ENCODE assay signal across 1 cellular context in the genomic region with DNA sequence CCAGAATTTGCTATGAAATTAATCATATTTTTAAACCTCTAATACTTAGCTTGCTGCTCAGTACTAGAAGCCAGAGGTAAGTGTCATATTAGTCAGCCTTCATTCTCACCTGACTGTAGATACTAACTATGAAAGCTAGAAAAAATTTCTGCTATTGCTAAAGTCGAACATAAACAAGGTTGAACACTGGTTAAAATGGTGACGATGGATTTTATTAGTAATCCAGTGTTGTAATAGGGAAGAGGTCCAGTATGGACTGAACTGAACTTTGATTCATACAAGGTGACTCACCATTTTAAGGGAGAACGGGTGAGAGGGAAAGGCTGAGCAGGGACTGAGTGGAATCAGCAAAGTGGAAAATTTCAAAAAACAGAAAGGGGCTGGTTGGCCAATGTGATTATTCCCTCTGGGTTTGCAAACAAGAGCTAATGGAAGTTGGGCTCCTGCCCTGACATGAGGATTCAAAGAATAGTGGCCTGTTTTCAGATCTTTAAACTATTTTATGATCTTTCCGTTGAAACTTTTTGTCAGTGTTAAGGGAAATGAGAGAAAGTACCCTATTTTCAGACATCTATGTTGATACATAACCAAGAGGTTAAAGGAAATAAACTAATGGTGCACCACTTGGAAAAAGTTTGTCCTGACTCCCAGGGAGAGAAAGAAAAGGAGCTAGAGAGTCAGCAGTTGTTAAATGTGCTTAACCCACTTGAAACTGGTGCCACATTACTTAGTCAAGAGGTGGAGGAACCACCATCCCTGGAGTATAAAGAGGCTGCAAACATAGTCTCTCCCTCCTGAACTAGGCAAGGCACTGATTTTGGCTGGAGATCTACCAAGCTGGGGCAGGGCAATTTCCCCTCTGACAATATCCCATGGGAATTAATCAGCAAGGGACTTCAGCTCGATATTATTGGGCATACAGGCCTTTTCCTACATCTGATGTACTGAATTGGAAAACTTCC.
A peak's percentile ranks its signal among the peaks of the same experiment; 100 is the strongest.
TF ChIP-seq lines count a peak whose summit lies in the region.

No MANE protein-coding gene starts in this region.

TF ChIP-seq in HepG2, 621 proteins besides CTCF, POLR2A, EP300 and RAD21 (continued from another document and continues in another):
- TF ChIP-seq, protein P1, sequence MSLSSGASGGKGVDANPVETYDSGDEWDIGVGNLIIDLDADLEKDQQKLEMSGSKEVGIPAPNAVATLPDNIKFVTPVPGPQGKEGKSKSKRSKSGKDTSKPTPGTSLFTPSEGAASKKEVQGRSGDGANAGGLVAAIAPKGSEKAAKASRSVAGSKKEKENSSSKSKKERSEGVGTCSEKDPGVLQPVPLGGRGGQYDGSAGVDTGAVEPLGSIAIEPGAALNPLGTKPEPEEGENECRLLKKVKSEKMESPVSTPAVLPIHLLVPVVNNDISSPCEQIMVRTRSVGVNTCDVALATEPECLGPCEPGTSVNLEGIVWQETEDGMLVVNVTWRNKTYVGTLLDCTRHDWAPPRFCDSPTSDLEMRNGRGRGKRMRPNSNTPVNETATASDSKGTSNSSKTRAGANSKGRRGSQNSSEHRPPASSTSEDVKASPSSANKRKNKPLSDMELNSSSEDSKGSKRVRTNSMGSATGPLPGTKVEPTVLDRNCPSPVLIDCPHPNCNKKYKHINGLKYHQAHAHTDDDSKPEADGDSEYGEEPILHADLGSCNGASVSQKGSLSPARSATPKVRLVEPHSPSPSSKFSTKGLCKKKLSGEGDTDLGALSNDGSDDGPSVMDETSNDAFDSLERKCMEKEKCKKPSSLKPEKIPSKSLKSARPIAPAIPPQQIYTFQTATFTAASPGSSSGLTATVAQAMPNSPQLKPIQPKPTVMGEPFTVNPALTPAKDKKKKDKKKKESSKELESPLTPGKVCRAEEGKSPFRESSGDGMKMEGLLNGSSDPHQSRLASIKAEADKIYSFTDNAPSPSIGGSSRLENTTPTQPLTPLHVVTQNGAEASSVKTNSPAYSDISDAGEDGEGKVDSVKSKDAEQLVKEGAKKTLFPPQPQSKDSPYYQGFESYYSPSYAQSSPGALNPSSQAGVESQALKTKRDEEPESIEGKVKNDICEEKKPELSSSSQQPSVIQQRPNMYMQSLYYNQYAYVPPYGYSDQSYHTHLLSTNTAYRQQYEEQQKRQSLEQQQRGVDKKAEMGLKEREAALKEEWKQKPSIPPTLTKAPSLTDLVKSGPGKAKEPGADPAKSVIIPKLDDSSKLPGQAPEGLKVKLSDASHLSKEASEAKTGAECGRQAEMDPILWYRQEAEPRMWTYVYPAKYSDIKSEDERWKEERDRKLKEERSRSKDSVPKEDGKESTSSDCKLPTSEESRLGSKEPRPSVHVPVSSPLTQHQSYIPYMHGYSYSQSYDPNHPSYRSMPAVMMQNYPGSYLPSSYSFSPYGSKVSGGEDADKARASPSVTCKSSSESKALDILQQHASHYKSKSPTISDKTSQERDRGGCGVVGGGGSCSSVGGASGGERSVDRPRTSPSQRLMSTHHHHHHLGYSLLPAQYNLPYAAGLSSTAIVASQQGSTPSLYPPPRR (CRISPR knock-in tag; IDR thresholded peaks at IDR 0.05; ENCODE audit: borderline replicate concordance): peak; percentile 68; the same call in 1 of the 2 replicates
- no peak for TF ChIP-seq AKAP8 (CRISPR knock-in tag; IDR thresholded peaks at IDR 0.05)
- TF ChIP-seq, protein P2, sequence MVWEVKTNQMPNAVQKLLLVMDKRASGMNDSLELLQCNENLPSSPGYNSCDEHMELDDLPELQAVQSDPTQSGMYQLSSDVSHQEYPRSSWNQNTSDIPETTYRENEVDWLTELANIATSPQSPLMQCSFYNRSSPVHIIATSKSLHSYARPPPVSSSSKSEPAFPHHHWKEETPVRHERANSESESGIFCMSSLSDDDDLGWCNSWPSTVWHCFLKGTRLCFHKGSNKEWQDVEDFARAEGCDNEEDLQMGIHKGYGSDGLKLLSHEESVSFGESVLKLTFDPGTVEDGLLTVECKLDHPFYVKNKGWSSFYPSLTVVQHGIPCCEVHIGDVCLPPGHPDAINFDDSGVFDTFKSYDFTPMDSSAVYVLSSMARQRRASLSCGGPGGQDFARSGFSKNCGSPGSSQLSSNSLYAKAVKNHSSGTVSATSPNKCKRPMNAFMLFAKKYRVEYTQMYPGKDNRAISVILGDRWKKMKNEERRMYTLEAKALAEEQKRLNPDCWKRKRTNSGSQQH (CRISPR knock-in tag; IDR thresholded peaks at IDR 0.05; ENCODE audit: low read depth): no peak
- peak; percentile 67; the same call in 1 of the 2 replicates for TF ChIP-seq THAP11 (CRISPR knock-in tag; IDR thresholded peaks at IDR 0.05)
- TF ChIP-seq, protein P3, sequence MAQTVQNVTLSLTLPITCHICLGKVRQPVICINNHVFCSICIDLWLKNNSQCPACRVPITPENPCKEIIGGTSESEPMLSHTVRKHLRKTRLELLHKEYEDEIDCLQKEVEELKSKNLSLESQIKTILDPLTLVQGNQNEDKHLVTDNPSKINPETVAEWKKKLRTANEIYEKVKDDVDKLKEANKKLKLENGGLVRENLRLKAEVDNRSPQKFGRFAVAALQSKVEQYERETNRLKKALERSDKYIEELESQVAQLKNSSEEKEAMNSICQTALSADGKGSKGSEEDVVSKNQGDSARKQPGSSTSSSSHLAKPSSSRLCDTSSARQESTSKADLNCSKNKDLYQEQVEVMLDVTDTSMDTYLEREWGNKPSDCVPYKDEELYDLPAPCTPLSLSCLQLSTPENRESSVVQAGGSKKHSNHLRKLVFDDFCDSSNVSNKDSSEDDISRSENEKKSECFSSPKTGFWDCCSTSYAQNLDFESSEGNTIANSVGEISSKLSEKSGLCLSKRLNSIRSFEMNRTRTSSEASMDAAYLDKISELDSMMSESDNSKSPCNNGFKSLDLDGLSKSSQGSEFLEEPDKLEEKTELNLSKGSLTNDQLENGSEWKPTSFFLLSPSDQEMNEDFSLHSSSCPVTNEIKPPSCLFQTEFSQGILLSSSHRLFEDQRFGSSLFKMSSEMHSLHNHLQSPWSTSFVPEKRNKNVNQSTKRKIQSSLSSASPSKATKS (CRISPR knock-in tag; IDR thresholded peaks at IDR 0.05): 0 out of 2 replicates have a peak, but pooled peaks have one; percentile 50
- TF ChIP-seq, protein P4, sequence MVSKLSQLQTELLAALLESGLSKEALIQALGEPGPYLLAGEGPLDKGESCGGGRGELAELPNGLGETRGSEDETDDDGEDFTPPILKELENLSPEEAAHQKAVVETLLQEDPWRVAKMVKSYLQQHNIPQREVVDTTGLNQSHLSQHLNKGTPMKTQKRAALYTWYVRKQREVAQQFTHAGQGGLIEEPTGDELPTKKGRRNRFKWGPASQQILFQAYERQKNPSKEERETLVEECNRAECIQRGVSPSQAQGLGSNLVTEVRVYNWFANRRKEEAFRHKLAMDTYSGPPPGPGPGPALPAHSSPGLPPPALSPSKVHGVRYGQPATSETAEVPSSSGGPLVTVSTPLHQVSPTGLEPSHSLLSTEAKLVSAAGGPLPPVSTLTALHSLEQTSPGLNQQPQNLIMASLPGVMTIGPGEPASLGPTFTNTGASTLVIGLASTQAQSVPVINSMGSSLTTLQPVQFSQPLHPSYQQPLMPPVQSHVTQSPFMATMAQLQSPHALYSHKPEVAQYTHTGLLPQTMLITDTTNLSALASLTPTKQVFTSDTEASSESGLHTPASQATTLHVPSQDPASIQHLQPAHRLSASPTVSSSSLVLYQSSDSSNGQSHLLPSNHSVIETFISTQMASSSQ (IDR thresholded peaks at IDR 0.05; ENCODE audit: low read depth): peak; percentile 84
- TF ChIP-seq, protein P4 (CRISPR knock-in tag; IDR thresholded peaks at IDR 0.05; ENCODE audit: borderline replicate concordance): peak; percentile 79; the same call in 1 of the 2 replicates
- peak; percentile 82 for TF ChIP-seq CEBPB (IDR thresholded peaks at IDR 0.05; ENCODE audit: borderline replicate concordance, low read depth, low read length)
- TF ChIP-seq, protein P5, sequence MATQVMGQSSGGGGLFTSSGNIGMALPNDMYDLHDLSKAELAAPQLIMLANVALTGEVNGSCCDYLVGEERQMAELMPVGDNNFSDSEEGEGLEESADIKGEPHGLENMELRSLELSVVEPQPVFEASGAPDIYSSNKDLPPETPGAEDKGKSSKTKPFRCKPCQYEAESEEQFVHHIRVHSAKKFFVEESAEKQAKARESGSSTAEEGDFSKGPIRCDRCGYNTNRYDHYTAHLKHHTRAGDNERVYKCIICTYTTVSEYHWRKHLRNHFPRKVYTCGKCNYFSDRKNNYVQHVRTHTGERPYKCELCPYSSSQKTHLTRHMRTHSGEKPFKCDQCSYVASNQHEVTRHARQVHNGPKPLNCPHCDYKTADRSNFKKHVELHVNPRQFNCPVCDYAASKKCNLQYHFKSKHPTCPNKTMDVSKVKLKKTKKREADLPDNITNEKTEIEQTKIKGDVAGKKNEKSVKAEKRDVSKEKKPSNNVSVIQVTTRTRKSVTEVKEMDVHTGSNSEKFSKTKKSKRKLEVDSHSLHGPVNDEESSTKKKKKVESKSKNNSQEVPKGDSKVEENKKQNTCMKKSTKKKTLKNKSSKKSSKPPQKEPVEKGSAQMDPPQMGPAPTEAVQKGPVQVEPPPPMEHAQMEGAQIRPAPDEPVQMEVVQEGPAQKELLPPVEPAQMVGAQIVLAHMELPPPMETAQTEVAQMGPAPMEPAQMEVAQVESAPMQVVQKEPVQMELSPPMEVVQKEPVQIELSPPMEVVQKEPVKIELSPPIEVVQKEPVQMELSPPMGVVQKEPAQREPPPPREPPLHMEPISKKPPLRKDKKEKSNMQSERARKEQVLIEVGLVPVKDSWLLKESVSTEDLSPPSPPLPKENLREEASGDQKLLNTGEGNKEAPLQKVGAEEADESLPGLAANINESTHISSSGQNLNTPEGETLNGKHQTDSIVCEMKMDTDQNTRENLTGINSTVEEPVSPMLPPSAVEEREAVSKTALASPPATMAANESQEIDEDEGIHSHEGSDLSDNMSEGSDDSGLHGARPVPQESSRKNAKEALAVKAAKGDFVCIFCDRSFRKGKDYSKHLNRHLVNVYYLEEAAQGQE (IDR thresholded peaks at IDR 0.05; ENCODE audit: borderline replicate concordance in 1 of 2, low read depth in 1 of 2, low read length in 2 of 2): peak in 1 of 2 experiments; percentile 55; a peak in 2 of 4 replicates
- peak; percentile 90 for TF ChIP-seq MBD4 (IDR thresholded peaks at IDR 0.05; ENCODE audit: borderline replicate concordance, low read length)
- TF ChIP-seq, protein P6, sequence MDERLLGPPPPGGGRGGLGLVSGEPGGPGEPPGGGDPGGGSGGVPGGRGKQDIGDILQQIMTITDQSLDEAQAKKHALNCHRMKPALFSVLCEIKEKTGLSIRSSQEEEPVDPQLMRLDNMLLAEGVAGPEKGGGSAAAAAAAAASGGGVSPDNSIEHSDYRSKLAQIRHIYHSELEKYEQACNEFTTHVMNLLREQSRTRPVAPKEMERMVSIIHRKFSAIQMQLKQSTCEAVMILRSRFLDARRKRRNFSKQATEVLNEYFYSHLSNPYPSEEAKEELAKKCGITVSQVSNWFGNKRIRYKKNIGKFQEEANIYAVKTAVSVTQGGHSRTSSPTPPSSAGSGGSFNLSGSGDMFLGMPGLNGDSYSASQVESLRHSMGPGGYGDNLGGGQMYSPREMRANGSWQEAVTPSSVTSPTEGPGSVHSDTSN (CRISPR knock-in tag; IDR thresholded peaks at IDR 0.05): no peak
- peak; percentile 45; the same call in 1 of the 2 replicates for TF ChIP-seq NR2C2 (CRISPR knock-in tag; IDR thresholded peaks at IDR 0.05; ENCODE audit: borderline replicate concordance)
- TF ChIP-seq ZNF629 (CRISPR knock-in tag; conservative IDR thresholded peaks at IDR 0.05): peak; percentile 25; the same call in 1 of the 2 replicates
- peak; percentile 87 for TF ChIP-seq FOXJ3 (CRISPR knock-in tag; IDR thresholded peaks at IDR 0.05; ENCODE audit: borderline replicate concordance)
- TF ChIP-seq ZNF225 (CRISPR knock-in tag; IDR thresholded peaks at IDR 0.05): no peak
- peak; percentile 93 for TF ChIP-seq FOXA3 (CRISPR knock-in tag; IDR thresholded peaks at IDR 0.05)
- TF ChIP-seq DPF2 (CRISPR knock-in tag; IDR thresholded peaks at IDR 0.05; ENCODE audit: borderline replicate concordance, low read depth): peak; percentile 81; the same call in 1 of the 2 replicates
- peak; percentile 96 for TF ChIP-seq JUND (CRISPR knock-in tag; IDR thresholded peaks at IDR 0.05)
- TF ChIP-seq FOXK1 (CRISPR knock-in tag; IDR thresholded peaks at IDR 0.05; ENCODE audit: borderline replicate concordance, low read depth): peak; percentile 94; the same call in 1 of the 2 replicates
- TF ChIP-seq, protein P7, sequence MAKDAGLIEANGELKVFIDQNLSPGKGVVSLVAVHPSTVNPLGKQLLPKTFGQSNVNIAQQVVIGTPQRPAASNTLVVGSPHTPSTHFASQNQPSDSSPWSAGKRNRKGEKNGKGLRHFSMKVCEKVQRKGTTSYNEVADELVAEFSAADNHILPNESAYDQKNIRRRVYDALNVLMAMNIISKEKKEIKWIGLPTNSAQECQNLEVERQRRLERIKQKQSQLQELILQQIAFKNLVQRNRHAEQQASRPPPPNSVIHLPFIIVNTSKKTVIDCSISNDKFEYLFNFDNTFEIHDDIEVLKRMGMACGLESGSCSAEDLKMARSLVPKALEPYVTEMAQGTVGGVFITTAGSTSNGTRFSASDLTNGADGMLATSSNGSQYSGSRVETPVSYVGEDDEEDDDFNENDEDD (CRISPR knock-in tag; IDR thresholded peaks at IDR 0.05; ENCODE audit: borderline replicate concordance): peak; percentile 37; the same call in 1 of the 2 replicates
- peak; percentile 84 for TF ChIP-seq ESRRA (CRISPR knock-in tag; IDR thresholded peaks at IDR 0.05; ENCODE audit: low read depth)
- TF ChIP-seq, protein P8, sequence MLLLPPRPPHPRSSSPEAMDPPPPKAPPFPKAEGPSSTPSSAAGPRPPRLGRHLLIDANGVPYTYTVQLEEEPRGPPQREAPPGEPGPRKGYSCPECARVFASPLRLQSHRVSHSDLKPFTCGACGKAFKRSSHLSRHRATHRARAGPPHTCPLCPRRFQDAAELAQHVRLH (CRISPR knock-in tag; IDR thresholded peaks at IDR 0.05; ENCODE audit: borderline replicate concordance, low read depth): 0 out of 2 replicates have a peak, but pooled peaks have one; percentile 60
- TF ChIP-seq ZNF549 (CRISPR knock-in tag; IDR thresholded peaks at IDR 0.05): no peak
- TF ChIP-seq FOXP1 (IDR thresholded peaks at IDR 0.05): peak; percentile 75
- peak; percentile 93 for TF ChIP-seq FOXP1 (CRISPR knock-in tag; IDR thresholded peaks at IDR 0.05)
- TF ChIP-seq, protein P9, sequence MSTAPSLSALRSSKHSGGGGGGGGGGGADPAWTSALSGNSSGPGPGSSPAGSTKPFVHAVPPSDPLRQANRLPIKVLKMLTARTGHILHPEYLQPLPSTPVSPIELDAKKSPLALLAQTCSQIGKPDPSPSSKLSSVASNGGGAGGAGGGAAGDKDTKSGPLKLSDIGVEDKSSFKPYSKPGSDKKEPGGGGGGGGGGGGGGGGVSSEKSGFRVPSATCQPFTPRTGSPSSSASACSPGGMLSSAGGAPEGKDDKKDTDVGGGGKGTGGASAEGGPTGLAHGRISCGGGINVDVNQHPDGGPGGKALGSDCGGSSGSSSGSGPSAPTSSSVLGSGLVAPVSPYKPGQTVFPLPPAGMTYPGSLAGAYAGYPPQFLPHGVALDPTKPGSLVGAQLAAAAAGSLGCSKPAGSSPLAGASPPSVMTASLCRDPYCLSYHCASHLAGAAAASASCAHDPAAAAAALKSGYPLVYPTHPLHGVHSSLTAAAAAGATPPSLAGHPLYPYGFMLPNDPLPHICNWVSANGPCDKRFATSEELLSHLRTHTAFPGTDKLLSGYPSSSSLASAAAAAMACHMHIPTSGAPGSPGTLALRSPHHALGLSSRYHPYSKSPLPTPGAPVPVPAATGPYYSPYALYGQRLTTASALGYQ (CRISPR knock-in tag; IDR thresholded peaks at IDR 0.05): peak; percentile 19; the same call in 1 of the 2 replicates
